Comparison of ENCODE assay signal across 14 cellular contexts in genomic region chrX:124488412-124489161, GRCh38.
A peak's percentile ranks its signal among the peaks of the same experiment; 100 is the strongest.
DNase-seq lines count a peak whose midpoint lies in the region; ATAC-seq and TF ChIP-seq lines count a peak whose summit lies in the region.
"Had no signal": no experiment of that assay in that cellular context is flagged by ENCODE, and none has a peak within 500 bp of the region (broad histone marks: within the 10 kb centered on the region; RNA-seq: fewer than 3 reads in every experiment).

No MANE protein-coding gene starts in this region.

- H3K4me1 ChIP-seq in lower lobe of right lung (no peaks in the 10 kb centered on the region), tibial nerve (no peaks in the 10 kb centered on the region), left lung (no peaks in the 10 kb centered on the region)
- H3K4me1 ChIP-seq: pancreas, thyroid gland had no signal

- H3K27ac ChIP-seq in lower lobe of right lung: no peak overlapping the region
- H3K27ac ChIP-seq in tibial nerve: no peak overlapping the region
- no peak overlapping the region for H3K27ac ChIP-seq in left lung
- H3K27ac ChIP-seq: pancreas, thyroid gland had no signal

- intact Hi-C loops in lower lobe of right lung (cut with DNase I) (no loop called here), left lung (cut with DNase I) (no loop called here)

- no peak for TF ChIP-seq EP300 in tibial nerve (IDR thresholded peaks at IDR 0.05)

- H3K9me3 ChIP-seq in lower lobe of right lung (no peaks in the 10 kb centered on the region), tibial nerve (no peaks in the 10 kb centered on the region), left lung (no peaks in the 10 kb centered on the region)
- H3K9me3 ChIP-seq: Caco-2, pancreas, thyroid gland had no signal

- 87 to 89% methylated on average over 4 of the region's 4 CpGs for WGBS in tibial nerve, 2 donors

- no peaks in the 10 kb centered on the region for H3K27me3 ChIP-seq in GM06990 (replicated peaks; ENCODE audit: control insufficient read depth, insufficient read depth, low read length)
- no peaks in the 10 kb centered on the region for H3K27me3 ChIP-seq in lower lobe of right lung (ENCODE audit: low read depth)
- peaks cover 0 to 3% of the 10 kb centered on the region in 2 donors for H3K27me3 ChIP-seq in tibial nerve
- no peaks in the 10 kb centered on the region for H3K27me3 ChIP-seq in left lung
- H3K27me3 ChIP-seq: thyroid gland had no signal

- H3K4me3 ChIP-seq in GM06990 (replicated peaks; ENCODE audit: low read depth, low read length): no peak overlapping the region
- H3K4me3 ChIP-seq in lower lobe of right lung: no peak overlapping the region
- H3K4me3 ChIP-seq in tibial nerve: no peak overlapping the region
- no peak overlapping the region for H3K4me3 ChIP-seq in left lung
- H3K4me3 ChIP-seq: pancreas, thyroid gland had no signal

- ATAC-seq in GM19324 (IDR thresholded peaks at IDR 0.05; ENCODE audit: low FRiP score, unreplicated experiment) (peak; percentile 52), HG02610 (IDR thresholded peaks at IDR 0.05; ENCODE audit: unreplicated experiment) (peak; percentile 85), HG03354 (IDR thresholded peaks at IDR 0.05; ENCODE audit: poor library complexity, severe bottlenecking, unreplicated experiment) (peak; percentile 74), lower lobe of right lung (no peak), left lung (no peak)
- ATAC-seq: activated naive CD4-positive, alpha-beta T cell treated with anti-CD3 and anti-CD28 coated beads, Interleukin-2, amount 50 U/mL, for 72 hours; pancreas had no signal

- DNase-seq in GM06990 (ENCODE audit: extremely low read depth, insufficient read length): peak; percentile 30
- DNase-seq in lower lobe of right lung: no peak
- no peak for DNase-seq in RPMI8226
- no peak for DNase-seq in tibial nerve (ENCODE audit: low spot score in 2 of 2)
- no peak for DNase-seq in left lung
- DNase-seq: activated CD4-positive, CD25-positive, alpha-beta regulatory T cell; activated CD8-positive, alpha-beta memory T cell treated with anti-CD3 and anti-CD28 coated beads, Interleukin-2, amount 50 U/mL, for 48 hours; Caco-2; pancreas; thyroid gland had no signal

- no peak for TF ChIP-seq CTCF in GM06990 (IDR thresholded peaks at IDR 0.05; ENCODE audit: insufficient read depth, low read length, poor library complexity, severe bottlenecking)
- TF ChIP-seq CTCF in lower lobe of right lung (IDR thresholded peaks at IDR 0.05): no peak
- TF ChIP-seq CTCF in tibial nerve (IDR thresholded peaks at IDR 0.05): no peak
- no peak for TF ChIP-seq CTCF in left lung (IDR thresholded peaks at IDR 0.05)

- no peaks in the 10 kb centered on the region for H3K36me3 ChIP-seq in GM06990 (ENCODE audit: control insufficient read depth, insufficient read depth, low read length)
- no peaks in the 10 kb centered on the region for H3K36me3 ChIP-seq in lower lobe of right lung
- no peaks in the 10 kb centered on the region for H3K36me3 ChIP-seq in tibial nerve
- H3K36me3 ChIP-seq in left lung: no peaks in the 10 kb centered on the region
- H3K36me3 ChIP-seq: pancreas, thyroid gland had no signal

- no peak for TF ChIP-seq POLR2A in tibial nerve (IDR thresholded peaks at IDR 0.05)

Comparison
In these comparisons a context has a peak if more than half of its experiments do, and no peak if none do; other contexts are left out.
1. ATAC-seq: peak in GM19324 (single experiment), HG02610 (single experiment) and HG03354 (single experiment); none in lower lobe of right lung (0 of 2) and left lung (single experiment).